12 cellular contexts compared by ENCODE assay signal in genomic region chr17:65359016-65359415, GRCh38.
DNase-seq lines count a peak whose midpoint lies in the region; ATAC-seq and TF ChIP-seq lines count a peak whose summit lies in the region.
"Had no signal": no experiment of that assay in that cellular context is flagged by ENCODE, and none has a peak within 500 bp of the region (broad histone marks: within the 10 kb centered on the region; RNA-seq: fewer than 3 reads in every experiment).

No MANE protein-coding gene starts in this region.

- H3K4me3 ChIP-seq in AG04449 (ENCODE audit: low read depth, low read length) = no peak overlapping the region
- no peak overlapping the region for H3K4me3 ChIP-seq in HCT116 (replicated peaks in 1 of 2; ENCODE audit: low read depth in 1 of 2, low read length in 2 of 2)
- H3K4me3 ChIP-seq in adipocyte (ENCODE audit: low read length) = no peak overlapping the region
- H3K4me3 ChIP-seq in mesendoderm (ENCODE audit: low read length) = no peak overlapping the region
- H3K4me3 ChIP-seq in thyroid gland (replicated peaks in 1 of 3) = no peak overlapping the region
- H3K4me3 ChIP-seq: upper lobe of left lung had no signal

- no peaks in the 10 kb centered on the region for H3K36me3 ChIP-seq in HCT116 (ENCODE audit: control insufficient read depth in 1 of 2, insufficient read depth in 2 of 2, low read length in 2 of 2)
- no peaks in the 10 kb centered on the region for H3K36me3 ChIP-seq in adipocyte (ENCODE audit: control insufficient read depth, insufficient read depth, low read length, severe bottlenecking)
- no peaks in the 10 kb centered on the region for H3K36me3 ChIP-seq in mesendoderm (ENCODE audit: control insufficient read depth, insufficient read depth, low read length)
- H3K36me3 ChIP-seq in thyroid gland = no peaks in the 10 kb centered on the region
- H3K36me3 ChIP-seq: upper lobe of left lung had no signal

- no peak overlapping the region for H3K18ac ChIP-seq in mesendoderm (ENCODE audit: low read length)

- H2BK5ac ChIP-seq in mesendoderm (ENCODE audit: low read length) = no peak overlapping the region

- no peak overlapping the region for H2BK15ac ChIP-seq in mesendoderm (replicated peaks; ENCODE audit: low read depth)

- TF ChIP-seq RAD21 in HCT116 (IDR thresholded peaks at IDR 0.05; ENCODE audit: low read depth) = no peak

- no TSS peak for BruUV-seq in HCT116 (replicated peaks; lab: Mats Ljungman, UMichigan)

- H3K9me3 ChIP-seq in HCT116 (ENCODE audit: control insufficient read depth in 1 of 2, insufficient read depth in 1 of 2, low read depth in 1 of 2, low read length in 2 of 2) = no peaks in the 10 kb centered on the region
- peaks cover 5% of the 10 kb centered on the region for H3K9me3 ChIP-seq in adipocyte (ENCODE audit: control insufficient read depth, low read length)
- no peaks in the 10 kb centered on the region for H3K9me3 ChIP-seq in thyroid gland
- H3K9me3 ChIP-seq: upper lobe of left lung had no signal

- no peak overlapping the region for H3K4me3 Mint-ChIP-seq in naive thymus-derived CD8-positive, alpha-beta T cell

- H2AFZ ChIP-seq in HCT116 (ENCODE audit: low read depth, low read length, poor library complexity, severe bottlenecking) = peak overlapping the region; percentile 42

- H3K27me3 Mint-ChIP-seq in naive thymus-derived CD8-positive, alpha-beta T cell = no peaks in the 10 kb centered on the region

- H4K5ac ChIP-seq in mesendoderm (ENCODE audit: low read length) = no peak overlapping the region

- H3K9ac ChIP-seq in HCT116 (ENCODE audit: low read length) (no peak overlapping the region), adipocyte (ENCODE audit: low read length) (no peak overlapping the region), mesendoderm (ENCODE audit: low read length) (no peak overlapping the region)

- WGBS in mesendoderm (ENCODE audit: extremely low coverage, insufficient coverage, low lambda C conversion rate) = no CpG with 5 or more reads among the region's 3 CpGs
- WGBS in thyroid gland, 2 donors = 82 to 88% methylated on average over 3 of the region's 3 CpGs

- H3K23ac ChIP-seq in mesendoderm (ENCODE audit: low read length) = no peak overlapping the region

- no peaks in the 10 kb centered on the region for H3K9me3 Mint-ChIP-seq in naive thymus-derived CD8-positive, alpha-beta T cell

- H3K4me1 Mint-ChIP-seq in naive thymus-derived CD8-positive, alpha-beta T cell = no peaks in the 10 kb centered on the region

- H3K27me3 ChIP-seq in HCT116 (ENCODE audit: insufficient read depth, low read length) (no peaks in the 10 kb centered on the region), adipocyte (replicated peaks; ENCODE audit: control insufficient read depth, insufficient read depth, low read length) (peaks cover 4% of the 10 kb centered on the region), mesendoderm (ENCODE audit: insufficient read depth, low read length, poor library complexity) (no peaks in the 10 kb centered on the region), thyroid gland (no peaks in the 10 kb centered on the region)
- H3K27me3 ChIP-seq: upper lobe of left lung had no signal

- H4K8ac ChIP-seq in mesendoderm (ENCODE audit: low read depth, low read length) = no peak overlapping the region

- H2AK5ac ChIP-seq in mesendoderm (ENCODE audit: low read length) = no peak overlapping the region

- intact Hi-C loops in HCT116 (cut with micrococcal nuclease) (no loop called here), thyroid gland (cut with DNase I) (no loop called here)

- H3K56ac ChIP-seq in mesendoderm (ENCODE audit: low read length) = no peak overlapping the region

- H3K27ac Mint-ChIP-seq in naive thymus-derived CD8-positive, alpha-beta T cell = no peak overlapping the region

- H3K4me1 ChIP-seq in HCT116 (ENCODE audit: control insufficient read depth in 1 of 2, insufficient read depth in 2 of 2, low read length in 2 of 2) = peaks cover 8 to 23% of the 10 kb centered on the region in 2 experiments; a peak in 3 of 4 replicates
- H3K4me1 ChIP-seq in adipocyte (ENCODE audit: control insufficient read depth, insufficient read depth, low read length) = peaks cover 8% of the 10 kb centered on the region
- no peaks in the 10 kb centered on the region for H3K4me1 ChIP-seq in mesendoderm (ENCODE audit: control insufficient read depth, low read depth, low read length)
- H3K4me1 ChIP-seq in thyroid gland = no peaks in the 10 kb centered on the region
- H3K4me1 ChIP-seq: upper lobe of left lung had no signal

- H3K79me2 ChIP-seq in HCT116 (ENCODE audit: insufficient read depth, low read length) = no peaks in the 10 kb centered on the region
- no peaks in the 10 kb centered on the region for H3K79me2 ChIP-seq in mesendoderm (ENCODE audit: control insufficient read depth, insufficient read depth, low read length)

- DNase-seq in AG04449 (ENCODE audit: low read depth, low spot score) (peak; percentile 21), HCT116 (ENCODE audit: low read depth, low spot score) (peak; percentile 56), adipocyte (ENCODE audit: low read depth) (peak; percentile 56), mesendoderm (peak; percentile 38), mucosa of gallbladder (ENCODE audit: low spot score) (no peak), thyroid gland (no peak)
- no peak for DNase-seq in naive thymus-derived CD8-positive, alpha-beta T cell
- DNase-seq: anterior cingulate cortex, DMS53, NCI-H1436 treated with DMSO at 0.1 percent for 48 hours, upper lobe of left lung had no signal

- RAD21 ChIA-PET in HCT116 (lab: Charles Lee; ENCODE audit: low non-redundant PET in 1 of 2, low total read pairs in 2 of 2, uncharacterized antibody in 2 of 2, unreplicated experiment in 2 of 2) = no interaction called here

- POLR2A ChIA-PET in AG04449 (lab: Yijun Ruan, JAX) (interaction anchor here (0.6 kb wide), 1 partner anchor 172 kb away, joined by 4 read pairs; no protein-coding TSS in a partner anchor), HCT116 (lab: Charles Lee) (no interaction called here)
- POLR2A ChIA-PET in naive thymus-derived CD8-positive, alpha-beta T cell (lab: Charles Lee) = no interaction called here

- TF ChIP-seq CTCF in AG04449 (IDR thresholded peaks at IDR 0.05; ENCODE audit: insufficient read depth, low read length, missing control alignments) (no peak), HCT116 (IDR thresholded peaks at IDR 0.05 in 2 of 3, conservative IDR thresholded peaks at IDR 0.05 in 1 of 3; ENCODE audit: borderline replicate concordance in 1 of 3, insufficient read depth in 1 of 3, low read depth in 2 of 3, low read length in 2 of 3) (no peak), thyroid gland (IDR thresholded peaks at IDR 0.05) (no peak)

- H3K4ac ChIP-seq in mesendoderm (ENCODE audit: low read depth, low read length) = no peak overlapping the region

- H2BK120ac ChIP-seq in mesendoderm (ENCODE audit: low read depth, low read length) = no peak overlapping the region

- H3K27ac ChIP-seq in HCT116 (ENCODE audit: low read depth, low read length) (no peak overlapping the region), mesendoderm (ENCODE audit: low read depth, low read length) (no peak overlapping the region), thyroid gland (no peak overlapping the region)
- H3K27ac ChIP-seq: upper lobe of left lung had no signal

- no peaks in the 10 kb centered on the region for H4K20me1 ChIP-seq in HCT116 (ENCODE audit: insufficient read depth)

- ATAC-seq in HCT116 = peak; percentile 87
- ATAC-seq in HG03097 (IDR thresholded peaks at IDR 0.05; ENCODE audit: low FRiP score, unreplicated experiment) = no peak
- ATAC-seq in naive thymus-derived CD8-positive, alpha-beta T cell = no peak

- CTCF ChIA-PET in AG04449 (lab: Yijun Ruan, JAX) (interaction anchor here (1.2 kb wide), 1 partner anchor 127 kb away, joined by 3 read pairs; no protein-coding TSS in a partner anchor), HCT116 (lab: Charles Lee) (no interaction called here)

- H3K36me3 Mint-ChIP-seq in naive thymus-derived CD8-positive, alpha-beta T cell = no peaks in the 10 kb centered on the region

- no peak for TF ChIP-seq POLR2A in HCT116 (IDR thresholded peaks at IDR 0.05; ENCODE audit: borderline replicate concordance, extremely low read depth, insufficient read depth, insufficient read length)
- no peak for TF ChIP-seq POLR2A in thyroid gland (IDR thresholded peaks at IDR 0.05)

- peak overlapping the region; percentile 62 for H3K4me2 ChIP-seq in HCT116 (ENCODE audit: low read length)
- no peak overlapping the region for H3K4me2 ChIP-seq in mesendoderm (ENCODE audit: low read length)

- no peaks in the 10 kb centered on the region for H3K79me1 ChIP-seq in mesendoderm (ENCODE audit: low read length)

- no peaks in the 10 kb centered on the region for H3K9me2 ChIP-seq in HCT116 (ENCODE audit: insufficient read depth)

TF ChIP-seq in HCT116, 20 proteins besides CTCF, POLR2A, EP300 and RAD21 (continues in another document):
- no peak for TF ChIP-seq POLR2AphosphoS5 (IDR thresholded peaks at IDR 0.05; ENCODE audit: low read depth, low read length)
- TF ChIP-seq FOSL1 (IDR thresholded peaks at IDR 0.05; ENCODE audit: low read depth) = peak; percentile 78
- no peak for TF ChIP-seq EGR1 (IDR thresholded peaks at IDR 0.05; ENCODE audit: low read depth)
- TF ChIP-seq EZH2phosphoT487 (IDR thresholded peaks at IDR 0.05; ENCODE audit: borderline replicate concordance) = no peak
- TF ChIP-seq ZFX (IDR thresholded peaks at IDR 0.05) = no peak
- peak; percentile 46; the same call in 1 of the 2 replicates for TF ChIP-seq CBX3 (IDR thresholded peaks at IDR 0.05; ENCODE audit: low read depth)
- no peak for TF ChIP-seq ZNF274 (IDR thresholded peaks at IDR 0.05; ENCODE audit: low read depth, low read length)
- no peak for TF ChIP-seq ATF3 (IDR thresholded peaks at IDR 0.05)
- peak; percentile 53 for TF ChIP-seq TCF7L2 (IDR thresholded peaks at IDR 0.05; ENCODE audit: borderline replicate concordance, extremely low read depth, insufficient read depth, insufficient read length)

Comparison
In these comparisons a context has a peak if more than half of its experiments do, and no peak if none do; other contexts are left out.
1. DNase-seq: peak in AG04449 (single experiment), HCT116 (single experiment), adipocyte (single experiment) and mesendoderm (single experiment); none in mucosa of gallbladder (single experiment), thyroid gland (0 of 2) and naive thymus-derived CD8-positive, alpha-beta T cell (0 of 10).